In the genomic region with DNA sequence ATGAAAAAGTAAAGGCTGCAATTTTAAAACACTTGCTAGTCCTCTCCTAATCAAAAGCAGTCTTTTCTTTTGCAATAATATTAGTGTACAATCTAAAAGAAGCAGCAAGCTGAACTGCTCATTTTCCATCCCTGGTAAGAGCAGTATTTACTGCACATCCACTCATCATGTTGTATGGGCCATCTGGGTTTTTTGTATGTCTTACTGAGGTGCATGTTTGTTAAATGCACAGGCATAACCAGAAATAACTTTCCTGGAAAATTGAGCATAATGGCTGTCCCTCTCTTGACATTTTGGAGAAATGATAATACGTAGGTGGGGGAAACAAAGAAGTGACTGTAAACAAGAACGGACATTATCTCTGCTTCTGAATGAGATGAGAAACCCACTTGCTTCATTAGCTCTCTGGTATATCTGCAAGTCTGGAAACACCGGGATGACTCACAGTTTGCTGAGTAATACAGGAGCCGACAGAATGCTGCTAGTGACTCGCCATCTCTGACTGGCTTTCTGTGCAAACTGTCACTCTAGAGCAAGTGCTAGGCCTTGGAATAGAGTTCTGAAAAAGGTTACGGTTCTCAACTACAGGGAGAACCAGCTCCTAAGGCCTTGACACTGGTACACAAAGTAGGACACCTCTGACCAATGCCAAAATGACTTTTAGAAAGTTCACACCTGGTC, we compare ENCODE assay signal across 8 cellular contexts.
DNase-seq lines count a peak whose midpoint lies in the region; ATAC-seq and TF ChIP-seq lines count a peak whose summit lies in the region.

No MANE protein-coding gene starts in this region.

- H3K9me1 ChIP-seq in IMR-90 (ENCODE audit: insufficient read depth, low read length): peaks cover 5% of the 10 kb centered on the region; the same call in 1 of the 2 replicates

- H3K18ac ChIP-seq in IMR-90 (ENCODE audit: low read depth, low read length): no peak overlapping the region

- peaks cover 71% of the 10 kb centered on the region for H3K4me1 Mint-ChIP-seq in activated naive CD4-positive, alpha-beta T cell treated with anti-CD3 and anti-CD28 coated beads, Interleukin-2, amount 10 ng/mL, durations not matched to agents 7 days and 5 days

- H3K27ac Mint-ChIP-seq in activated naive CD4-positive, alpha-beta T cell treated with anti-CD3 and anti-CD28 coated beads, Interleukin-2, amount 10 ng/mL, durations not matched to agents 7 days and 5 days: peak overlapping the region; percentile 80

- peaks cover 3% of the 10 kb centered on the region; the same call in 1 of the 2 replicates for H3K4me1 ChIP-seq in IMR-90 (ENCODE audit: control insufficient read depth, insufficient read depth, low read length)

- WGBS in IMR-90 (ENCODE audit: extremely low coverage in 2 of 2, insufficient read length in 1 of 2), 2 experiments: 16% methylated on average over 5 of the region's 6 CpGs; no CpG with 5 or more reads in 1 of the 2 experiments

- CTCF ChIA-PET in IMR-90 (lab: Yijun Ruan, JAX): interaction anchor here (1.8 kb wide), 1 partner anchor 20 kb away, joined by 5 read pairs; no protein-coding TSS in a partner anchor
- CTCF ChIA-PET in activated naive CD4-positive, alpha-beta T cell treated with anti-CD3 and anti-CD28 coated beads, Interleukin-2, amount 10 ng/mL, durations not matched to agents 7 days and 5 days (lab: Charles Lee): interaction anchor here (0.9 to 9.5 kb wide), 7 partner anchors 9 to 121 kb away, joined by 3 to 96 read pairs (median 4); a partner anchor contains a TSS

- peak; percentile 52 for DNase-seq in ACHN
- DNase-seq in IMR-90: peak; percentile 85
- peak; percentile 40 for DNase-seq in activated naive CD4-positive, alpha-beta T cell treated with anti-CD3 and anti-CD28 coated beads, Interleukin-2, amount 10 ng/mL, durations not matched to agents 7 days and 5 days
- peak; percentile 53 for DNase-seq in non-pigmented ciliary epithelial cell (ENCODE audit: low read depth)
- DNase-seq in SKM-1 (lab: John Stamatoyannopoulos, UW; ENCODE audit: unreplicated experiment): no peak
- DNase-seq in left colon: no peak
- no peak for DNase-seq in Right ventricle myocardium inferior (ENCODE audit: missing footprints)

- H3K4me2 ChIP-seq in IMR-90 (ENCODE audit: low read depth, low read length): peak overlapping the region; percentile 62; the same call in 1 of the 2 replicates

- no TSS peak for BruUV-seq in IMR-90 (replicated peaks; lab: Mats Ljungman, UMichigan)

- H4K8ac ChIP-seq in IMR-90 (ENCODE audit: low read depth in 2 of 2, low read length in 2 of 2): no peak overlapping the region

- no peak overlapping the region for H3K4me3 Mint-ChIP-seq in activated naive CD4-positive, alpha-beta T cell treated with anti-CD3 and anti-CD28 coated beads, Interleukin-2, amount 10 ng/mL, durations not matched to agents 7 days and 5 days

- H2BK5ac ChIP-seq in IMR-90 (ENCODE audit: low read depth, low read length, poor library complexity, severe bottlenecking): peak overlapping the region; percentile 12

- H3K27me3 ChIP-seq in IMR-90 (ENCODE audit: control insufficient read depth, insufficient read depth, low read length): no peaks in the 10 kb centered on the region

- H3K14ac ChIP-seq in IMR-90 (replicated peaks; ENCODE audit: low read depth, low read length): no peak overlapping the region

- H3K36me3 Mint-ChIP-seq in activated naive CD4-positive, alpha-beta T cell treated with anti-CD3 and anti-CD28 coated beads, Interleukin-2, amount 10 ng/mL, durations not matched to agents 7 days and 5 days: peaks cover 14% of the 10 kb centered on the region

- no peak overlapping the region for H3K27ac ChIP-seq in IMR-90 (ENCODE audit: insufficient read depth, low read length)

- no peaks in the 10 kb centered on the region for H3K9me3 Mint-ChIP-seq in activated naive CD4-positive, alpha-beta T cell treated with anti-CD3 and anti-CD28 coated beads, Interleukin-2, amount 10 ng/mL, durations not matched to agents 7 days and 5 days

- POLR2A ChIA-PET in IMR-90 (lab: Charles Lee; ENCODE audit: unreplicated experiment): no interaction called here

- H4K91ac ChIP-seq in IMR-90 (ENCODE audit: insufficient read depth, low read depth, low read length): no peak overlapping the region

- no peak overlapping the region for H3K9ac ChIP-seq in IMR-90 (ENCODE audit: low read depth, low read length)

- no peaks in the 10 kb centered on the region for H3K9me3 ChIP-seq in IMR-90 (ENCODE audit: control insufficient read depth, insufficient read depth, low read length)

- intact Hi-C loops in IMR-90 (cut with micrococcal nuclease) (no loop called here), left colon (cut with DNase I, micrococcal nuclease) (no loop called here), Right ventricle myocardium inferior (cut with DNase I) (loop anchor here (10.0 kb wide), 1 partner anchor 118 kb away; a partner anchor contains a TSS)

- H2BK15ac ChIP-seq in IMR-90 (ENCODE audit: low read depth, low read length): no peak overlapping the region

- dilution Hi-C loops in IMR-90 (cut with HindIII; ENCODE audit: low sequenced_read_pairs, unreplicated experiment): no loop called here

- no peak overlapping the region for H3K4ac ChIP-seq in IMR-90 (ENCODE audit: low read depth, low read length)

- H3K79me1 ChIP-seq in IMR-90 (ENCODE audit: low read depth in 1 of 2, low read length in 2 of 2): peaks cover 0 to 13% of the 10 kb centered on the region in 2 experiments; a peak in 2 of 4 replicates

- H2AK5ac ChIP-seq in IMR-90 (ENCODE audit: low read depth, low read length): no peak overlapping the region

- ATAC-seq in GM19025 (IDR thresholded peaks at IDR 0.05; ENCODE audit: low read depth, unreplicated experiment) (peak; percentile 57), IMR-90 (ENCODE audit: low read depth) (peak; percentile 59), left colon (no peak), Right ventricle myocardium inferior (no peak)

- no peak overlapping the region for H3K4me3 ChIP-seq in IMR-90 (ENCODE audit: insufficient read depth, low read depth, low read length)

- no peak overlapping the region for H3K23ac ChIP-seq in IMR-90 (ENCODE audit: low read depth, low read length)

- H2AFZ ChIP-seq in IMR-90 (replicated peaks; ENCODE audit: low read length, poor library complexity): no peak overlapping the region

- 0 out of 2 replicates have a peak overlapping the region, but pooled peaks have one; percentile 25 for H4K5ac ChIP-seq in IMR-90 (ENCODE audit: low read depth, low read length)

- no peak overlapping the region for H3K56ac ChIP-seq in IMR-90 (ENCODE audit: extremely low read depth, insufficient read depth, low read length)

- TF ChIP-seq POLR2A in IMR-90 (IDR thresholded peaks at IDR 0.05; ENCODE audit: low read depth, low read length): no peak

- H2BK20ac ChIP-seq in IMR-90 (ENCODE audit: low read depth, low read length): no peak overlapping the region

- H3K27me3 Mint-ChIP-seq in activated naive CD4-positive, alpha-beta T cell treated with anti-CD3 and anti-CD28 coated beads, Interleukin-2, amount 10 ng/mL, durations not matched to agents 7 days and 5 days: no peaks in the 10 kb centered on the region

- peaks cover 3% of the 10 kb centered on the region for H3K36me3 ChIP-seq in IMR-90 (ENCODE audit: control insufficient read depth, insufficient read depth, low read length)

- no peak overlapping the region for H2AK9ac ChIP-seq in IMR-90 (replicated peaks; ENCODE audit: low read depth, low read length, poor library complexity)

- TF ChIP-seq RAD21 in IMR-90 (IDR thresholded peaks at IDR 0.05; ENCODE audit: low read length): no peak

- H4K20me1 ChIP-seq in IMR-90 (ENCODE audit: insufficient read depth, low read length): no peaks in the 10 kb centered on the region

- in situ Hi-C loops in ACHN (cut with HindIII; ENCODE audit: low pct_ligation_motif_present, low pct_unique_long_range_greater_than_20kb, low sequenced_read_pairs): no loop called here
- in situ Hi-C loops in IMR-90 (cut with MboI; ENCODE audit: low sequenced_read_pairs): loop anchor here (25.0 kb wide), 1 partner anchor 520 kb away; no protein-coding TSS in a partner anchor

- TF ChIP-seq CTCF in IMR-90 (conservative IDR thresholded peaks at IDR 0.05; ENCODE audit: low read depth, low read length): no peak

- H2BK120ac ChIP-seq in IMR-90 (ENCODE audit: low read depth, low read length): no peak overlapping the region

TF ChIP-seq in IMR-90, 13 proteins besides CTCF, POLR2A, EP300 and RAD21:
- TF ChIP-seq BHLHE40 (IDR thresholded peaks at IDR 0.05; ENCODE audit: low read depth, low read length) (peak; percentile 17; the same call in 1 of the 2 replicates), MAZ (IDR thresholded peaks at IDR 0.05; ENCODE audit: borderline replicate concordance, low read depth, low read length) (no peak), MAFK (IDR thresholded peaks at IDR 0.05; ENCODE audit: low read depth, low read length) (no peak), CEBPB (IDR thresholded peaks at IDR 0.05; ENCODE audit: low read depth, low read length) (peak; percentile 59), FOS (IDR thresholded peaks at IDR 0.05; ENCODE audit: low read depth, low read length) (peak; percentile 90)
- TF ChIP-seq, protein P1, sequence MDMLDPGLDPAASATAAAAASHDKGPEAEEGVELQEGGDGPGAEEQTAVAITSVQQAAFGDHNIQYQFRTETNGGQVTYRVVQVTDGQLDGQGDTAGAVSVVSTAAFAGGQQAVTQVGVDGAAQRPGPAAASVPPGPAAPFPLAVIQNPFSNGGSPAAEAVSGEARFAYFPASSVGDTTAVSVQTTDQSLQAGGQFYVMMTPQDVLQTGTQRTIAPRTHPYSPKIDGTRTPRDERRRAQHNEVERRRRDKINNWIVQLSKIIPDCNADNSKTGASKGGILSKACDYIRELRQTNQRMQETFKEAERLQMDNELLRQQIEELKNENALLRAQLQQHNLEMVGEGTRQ (IDR thresholded peaks at IDR 0.05; ENCODE audit: low read depth, low read length): no peak
- TF ChIP-seq, protein P2, sequence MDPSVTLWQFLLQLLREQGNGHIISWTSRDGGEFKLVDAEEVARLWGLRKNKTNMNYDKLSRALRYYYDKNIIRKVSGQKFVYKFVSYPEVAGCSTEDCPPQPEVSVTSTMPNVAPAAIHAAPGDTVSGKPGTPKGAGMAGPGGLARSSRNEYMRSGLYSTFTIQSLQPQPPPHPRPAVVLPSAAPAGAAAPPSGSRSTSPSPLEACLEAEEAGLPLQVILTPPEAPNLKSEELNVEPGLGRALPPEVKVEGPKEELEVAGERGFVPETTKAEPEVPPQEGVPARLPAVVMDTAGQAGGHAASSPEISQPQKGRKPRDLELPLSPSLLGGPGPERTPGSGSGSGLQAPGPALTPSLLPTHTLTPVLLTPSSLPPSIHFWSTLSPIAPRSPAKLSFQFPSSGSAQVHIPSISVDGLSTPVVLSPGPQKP (IDR thresholded peaks at IDR 0.05; ENCODE audit: borderline replicate concordance, low read depth, low read length): no peak

Comparison
In these comparisons a context has a peak if more than half of its experiments do, and no peak if none do; other contexts are left out.
1. DNase-seq: peak in ACHN (single experiment), IMR-90 (single experiment), activated naive CD4-positive, alpha-beta T cell treated with anti-CD3 and anti-CD28 coated beads, Interleukin-2, amount 10 ng/mL, durations not matched to agents 7 days and 5 days (single experiment) and non-pigmented ciliary epithelial cell (single experiment); none in SKM-1 (single experiment), left colon (0 of 2) and Right ventricle myocardium inferior (single experiment).
2. ATAC-seq: peak in GM19025 (single experiment) and IMR-90 (single experiment); none in left colon (single experiment) and Right ventricle myocardium inferior (single experiment).